ENCODE assay signal across 29 cellular contexts in genomic region chr2:397561-398325, GRCh38.
"Had no signal": no experiment of that assay in that cellular context is flagged by ENCODE, and none has a peak within 500 bp of the region (broad histone marks: within the 10 kb centered on the region; RNA-seq: fewer than 3 reads in every experiment).

No MANE protein-coding gene starts in this region.

- H3K27ac Mint-ChIP-seq: activated CD8-positive, alpha-beta T cell treated with anti-CD3 and anti-CD28 coated beads, Interleukin-2, amount 10 ng/mL, durations not matched to agents 7 days and 5 days; activated naive CD8-positive, alpha-beta T cell; activated T-helper 17 cell treated with anti-CD3 and anti-CD28 coated beads, Interleukin-2, amount 50 U/mL, for 72 hours; dendritic cell treated with granulocyte-macrophage colony-stimulating factor and Interleukin-4, amounts not matched to agents 40 ng/mL and 50 ng/mL, for 4 days had no signal

- H3K36me3 ChIP-seq: brain microvascular endothelial cell, esophagus squamous epithelium, gastroesophageal sphincter, heart right ventricle had no signal

- H3K9me3 ChIP-seq: esophagus squamous epithelium, gastroesophageal sphincter, heart right ventricle had no signal

- ATAC-seq: activated CD8-positive, alpha-beta T cell treated with anti-CD3 and anti-CD28 coated beads, Interleukin-2, amount 10 ng/mL, durations not matched to agents 7 days and 5 days; activated T-cell treated with anti-CD3 and anti-CD28 coated beads, Interleukin-2, amount 50 U/mL, for 4 hours; activated T-helper 17 cell treated with anti-CD3 and anti-CD28 coated beads, Interleukin-2, amount 50 U/mL, for 72 hours; gastroesophageal sphincter; heart right ventricle had no signal

- H3K4me1 ChIP-seq: gastroesophageal sphincter, heart right ventricle had no signal

- H3K36me3 Mint-ChIP-seq: activated naive CD8-positive, alpha-beta T cell had no signal

- H3K27me3 Mint-ChIP-seq: activated naive CD8-positive, alpha-beta T cell; activated T-helper 17 cell treated with anti-CD3 and anti-CD28 coated beads, Interleukin-2, amount 50 U/mL, for 72 hours; central memory CD8-positive, alpha-beta T cell; dendritic cell treated with granulocyte-macrophage colony-stimulating factor and Interleukin-4, amounts not matched to agents 40 ng/mL and 50 ng/mL, for 4 days had no signal

- H3K9me3 Mint-ChIP-seq: activated T-cell treated with anti-CD3 and anti-CD28 coated beads, Interleukin-2, amount 50 U/mL, for 4 hours; activated T-helper 17 cell treated with anti-CD3 and anti-CD28 coated beads, Interleukin-2, amount 50 U/mL, for 72 hours; central memory CD8-positive, alpha-beta T cell had no signal

- FAIRE-seq: astrocyte, bronchial epithelial cell had no signal

- H3K27ac ChIP-seq: brain microvascular endothelial cell, coronary artery, dorsolateral prefrontal cortex, esophagus squamous epithelium, gastroesophageal sphincter, heart right ventricle had no signal

- H3K4me3 ChIP-seq: coronary artery, dorsolateral prefrontal cortex, esophagus squamous epithelium, gastroesophageal sphincter, heart right ventricle had no signal

- H3K4me3 Mint-ChIP-seq: activated CD8-positive, alpha-beta T cell treated with anti-CD3 and anti-CD28 coated beads, Interleukin-2, amount 10 ng/mL, durations not matched to agents 7 days and 5 days; activated naive CD8-positive, alpha-beta T cell; activated T-cell treated with anti-CD3 and anti-CD28 coated beads, Interleukin-2, amount 50 U/mL, for 4 hours; activated T-helper 17 cell treated with anti-CD3 and anti-CD28 coated beads, Interleukin-2, amount 50 U/mL, for 72 hours; central memory CD8-positive, alpha-beta T cell; dendritic cell treated with granulocyte-macrophage colony-stimulating factor and Interleukin-4, amounts not matched to agents 40 ng/mL and 50 ng/mL, for 4 days had no signal

- H3K27me3 ChIP-seq: brain microvascular endothelial cell, dorsolateral prefrontal cortex had no signal

- DNase-seq: activated CD4-positive, alpha-beta T cell treated with anti-CD3 and anti-CD28 coated beads for 4 hours; activated CD4-positive, alpha-beta T cell treated with anti-CD3 and anti-CD28 coated beads, Interleukin-2, amount 50 U/mL, for 1 hour; activated CD4-positive, alpha-beta T cell treated with anti-CD3 and anti-CD28 coated beads, Interleukin-2, amount 50 U/mL, for 48 hours; activated CD4-positive, CD25-positive, alpha-beta regulatory T cell; activated CD4-positive, CD25-positive, alpha-beta regulatory T cell treated with anti-CD3 and anti-CD28 coated beads, Interleukin-2, amount 50 U/mL, for 72 hours; activated CD8-positive, alpha-beta T cell treated with anti-CD3 and anti-CD28 coated beads, Interleukin-2, amount 10 ng/mL, durations not matched to agents 7 days and 5 days; activated effector memory CD4-positive, alpha-beta T cell treated with Interleukin-2 at 50 U/mL for 16 hours; activated gamma-delta T cell treated with Interleukin-2 at 50 U/mL for 16 hours; activated naive CD4-positive, alpha-beta T cell treated with anti-CD3 and anti-CD28 coated beads, Interleukin-2, amount 50 U/mL, for 16 hours; activated naive CD4-positive, alpha-beta T cell treated with Interleukin-2 at 50 U/mL for 16 hours; activated T-cell treated with anti-CD3 and anti-CD28 coated beads, Interleukin-2, amount 50 U/mL, for 4 hours; amniotic stem cell; anterior cingulate cortex; brain microvascular endothelial cell; dorsolateral prefrontal cortex; effector memory CD4-positive, alpha-beta T cell; erythroblast; esophagus squamous epithelium; foreskin melanocyte; heart right ventricle; T-helper 2 cell had no signal
